In the genomic region with DNA sequence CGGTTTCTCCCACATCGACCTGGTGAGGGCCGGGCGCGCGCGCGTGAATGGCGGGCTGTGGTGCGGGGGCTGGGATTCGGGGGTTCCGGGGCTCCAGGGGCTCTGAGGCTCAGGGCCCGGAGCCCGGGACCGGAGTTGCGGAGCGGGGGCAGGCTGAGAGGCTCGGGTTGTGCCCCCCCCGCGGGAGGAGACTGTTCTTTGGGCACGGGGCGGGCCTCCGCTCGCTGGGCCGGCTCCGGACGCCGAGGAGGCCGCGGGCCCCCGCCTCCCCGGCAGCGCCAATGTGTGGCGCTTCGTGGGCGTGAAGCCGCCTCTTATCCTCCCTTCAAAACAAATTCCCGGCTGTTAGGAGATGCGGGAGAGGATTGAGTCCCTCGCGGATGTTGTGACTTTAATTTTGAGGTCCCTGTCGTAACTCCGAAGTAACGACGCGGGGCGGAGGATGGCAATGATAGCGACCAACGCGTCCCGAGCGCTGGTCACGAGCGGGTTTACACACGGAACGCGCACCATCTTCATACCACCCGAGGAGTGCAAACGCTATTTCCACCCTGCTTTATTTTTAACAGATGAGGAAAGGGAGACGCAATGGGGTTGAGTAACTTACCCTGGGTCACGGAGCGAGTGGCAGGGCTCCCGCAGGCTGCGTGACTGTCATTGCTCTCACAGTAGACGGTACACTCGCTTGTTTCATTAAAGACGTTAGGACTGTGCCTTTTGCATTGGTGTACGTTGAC, we compare ENCODE assay signal across 8 cellular contexts. TPM values are rescaled to one million over a fixed set of nuclear protein-coding genes. Genes with fewer than 3 reads are reported as not detected.
DNase-seq lines count a peak whose midpoint lies in the region; ATAC-seq and TF ChIP-seq lines count a peak whose summit lies in the region.

No MANE protein-coding gene starts in this region.

- intact Hi-C loops in right cardiac atrium (cut with DNase I), result no loop called here
- intact Hi-C loops in psoas muscle (cut with DNase I), result loop anchor here in 1 of 2 donors (5.0 kb wide), 1 partner anchor 61 kb away; a partner anchor contains a TSS

- H3K4me3 ChIP-seq in adipocyte (ENCODE audit: low read length), result peak overlapping the region; percentile 100
- H3K4me3 ChIP-seq in right cardiac atrium (ENCODE audit: low read length), result peak overlapping the region; percentile 95
- H3K4me3 ChIP-seq in psoas muscle, result peak overlapping the region; percentile 97

- DNase-seq in activated T-cell treated with anti-CD3 and anti-CD28 coated beads for 24 hours (ENCODE audit: low read depth), result peak; percentile 21
- no peak for DNase-seq in activated T-cell treated with anti-CD3 and anti-CD28 coated beads, Interleukin-2, amount 50 U/mL, for 1 hour
- DNase-seq in NCI-H69 (lab: John Stamatoyannopoulos, UW), result peak; percentile 52
- DNase-seq in adipocyte (ENCODE audit: low read depth), result peak; percentile 84
- peak; percentile 49 to 79 (median 79) for DNase-seq in right cardiac atrium
- DNase-seq in psoas muscle, result peak; percentile 52 to 86
- DNase-seq in NCI-H1436 treated with DMSO at 0.1 percent for 48 hours (lab: John Stamatoyannopoulos, UW), result no peak

- H3K9ac ChIP-seq in adipocyte (ENCODE audit: low read length), result peak overlapping the region; percentile 92

- H3K27ac ChIP-seq in right cardiac atrium (ENCODE audit: low read length) (peak overlapping the region; percentile 78), psoas muscle (peak overlapping the region; percentile 99)

- ATAC-seq in HG02678 (IDR thresholded peaks at IDR 0.05; ENCODE audit: unreplicated experiment) (peak; percentile 53), right cardiac atrium (peak; percentile 71 to 85), psoas muscle (peak; percentile 82 to 92 (median 88))

- WGBS in right cardiac atrium, result under 1% methylated on average over 68 of the region's 68 CpGs
- WGBS in psoas muscle, 3 donors, result 0 to 1% (median 1%) methylated on average over 54 to 68 of the region's 68 CpGs

- H3K4me1 ChIP-seq in adipocyte (ENCODE audit: control insufficient read depth, insufficient read depth, low read length) (peaks cover 48% of the 10 kb centered on the region), right cardiac atrium (ENCODE audit: control insufficient read depth, insufficient read depth, low read length) (no peaks in the 10 kb centered on the region), psoas muscle (peaks cover 36% of the 10 kb centered on the region)

- H3K36me3 ChIP-seq in adipocyte (ENCODE audit: control insufficient read depth, insufficient read depth, low read length, severe bottlenecking) (peaks cover 3% of the 10 kb centered on the region), psoas muscle (ENCODE audit: insufficient read depth in 1 of 2, low read depth in 1 of 2) (peaks cover 2 to 45% of the 10 kb centered on the region in 2 donors)

- TF ChIP-seq CTCF in psoas muscle (IDR thresholded peaks at IDR 0.05), result no peak

- H3K9me3 ChIP-seq in adipocyte (ENCODE audit: control insufficient read depth, low read length), result no peaks in the 10 kb centered on the region
- H3K9me3 ChIP-seq in right cardiac atrium (ENCODE audit: control insufficient read depth, low read length), result no peaks in the 10 kb centered on the region
- no peaks in the 10 kb centered on the region for H3K9me3 ChIP-seq in psoas muscle

- no peaks in the 10 kb centered on the region for H3K27me3 ChIP-seq in adipocyte (replicated peaks; ENCODE audit: control insufficient read depth, insufficient read depth, low read length)
- H3K27me3 ChIP-seq in right cardiac atrium (ENCODE audit: control insufficient read depth, insufficient read depth), result no peaks in the 10 kb centered on the region
- no peaks in the 10 kb centered on the region for H3K27me3 ChIP-seq in psoas muscle (ENCODE audit: insufficient read depth in 3 of 3, low read length in 2 of 3)

RNA-seq across cellular contexts. Expression of a gene that starts 0.5 kb away (rescaled TPM):
- 10 to 100 TPM; 40.0 to 50.0 (median 45.5) TPM for total RNA-seq in right cardiac atrium
- 39.9 TPM for polyA plus RNA-seq in right cardiac atrium
- 100 to 1,000 TPM in 2 of 4 donors, 10 to 100 TPM in 2; 78.1 to 126 (median 106) TPM for total RNA-seq in psoas muscle
- polyA plus RNA-seq in psoas muscle, result 10 to 100 TPM; 65.5 to 88.5 (median 70.6) TPM

RNA-seq across cellular contexts. Expression of a gene that starts 24.5 kb away (rescaled TPM):
- total RNA-seq in right cardiac atrium, result 10 to 100 TPM in 1 of 4 donors, 1 to 10 TPM in 3; 8.0 to 12.8 (median 9.5) TPM
- polyA plus RNA-seq in right cardiac atrium, result 9.2 TPM
- 10 to 100 TPM; 12.3 to 21.3 (median 18.6) TPM for total RNA-seq in psoas muscle
- 10 to 100 TPM; 13.9 to 30.2 (median 21.9) TPM for polyA plus RNA-seq in psoas muscle

RNA-seq across cellular contexts. Expression of a gene that starts 52.8 kb away (rescaled TPM):
- 10 to 100 TPM; 13.6 to 20.1 (median 17.6) TPM for total RNA-seq in right cardiac atrium
- polyA plus RNA-seq in right cardiac atrium, result 8.2 TPM
- total RNA-seq in psoas muscle, result 10 to 100 TPM in 1 of 4 donors, 1 to 10 TPM in 3; 2.9 to 21.4 (median 5.6) TPM
- polyA plus RNA-seq in psoas muscle, result 1 to 10 TPM; 2.6 to 2.9 (median 2.7) TPM

Comparison
In these comparisons a context has a peak if more than half of its experiments do, and no peak if none do; other contexts are left out.
1. DNase-seq: peak in activated T-cell treated with anti-CD3 and anti-CD28 coated beads for 24 hours (single experiment), NCI-H69 (single experiment), adipocyte (single experiment), right cardiac atrium (3 of 3) and psoas muscle (2 of 2); none in activated T-cell treated with anti-CD3 and anti-CD28 coated beads, Interleukin-2, amount 50 U/mL, for 1 hour (single experiment) and NCI-H1436 treated with DMSO at 0.1 percent for 48 hours (single experiment).
2. Peak in every context shown above with its lines, with median percentiles within 50 percentile points of each other: ATAC-seq and H3K4me3 ChIP-seq.